8 cellular contexts compared by ENCODE assay signal in genomic region chr11:88535916-88536547, GRCh38.
DNase-seq lines count a peak whose midpoint lies in the region; FAIRE-seq and TF ChIP-seq lines count a peak whose summit lies in the region.

No MANE protein-coding gene starts in this region.

- DNase-seq in ELR (ENCODE audit: low read depth) (peak; percentile 96), H4 (ENCODE audit: low spot score) (peak; percentile 93), NCI-H460 (ENCODE audit: extremely low read depth, low read depth) (peak; percentile 89), fibroblast of villous mesenchyme (ENCODE audit: low read depth) (peak; percentile 89), GF-D8 (lab: John Stamatoyannopoulos, UW) (no peak), GM19239 (ENCODE audit: insufficient read length, low spot score) (no peak)
- DNase-seq in effector CD4-positive, alpha-beta T cell = no peak
- DNase-seq in effector CD8-positive, alpha-beta T cell (lab: John Stamatoyannopoulos, UW) = no peak

- no peak overlapping the region for H3K4me3 ChIP-seq in fibroblast of villous mesenchyme (ENCODE audit: low read depth, low read length)

- no peak for TF ChIP-seq CTCF in fibroblast of villous mesenchyme (IDR thresholded peaks at IDR 0.05; ENCODE audit: insufficient read depth, low read depth, low read length)

- no peak for FAIRE-seq in GM19239 (lab: Jason Lieb, UNC)

Comparison
In these comparisons a context has a peak if more than half of its experiments do, and no peak if none do; other contexts are left out.
1. DNase-seq: peak in ELR (single experiment), H4 (single experiment), NCI-H460 (single experiment) and fibroblast of villous mesenchyme (single experiment); none in effector CD4-positive, alpha-beta T cell (single experiment), GF-D8 (single experiment), GM19239 (single experiment) and effector CD8-positive, alpha-beta T cell (single experiment).